10 cellular contexts compared by ENCODE assay signal in the genomic region with DNA sequence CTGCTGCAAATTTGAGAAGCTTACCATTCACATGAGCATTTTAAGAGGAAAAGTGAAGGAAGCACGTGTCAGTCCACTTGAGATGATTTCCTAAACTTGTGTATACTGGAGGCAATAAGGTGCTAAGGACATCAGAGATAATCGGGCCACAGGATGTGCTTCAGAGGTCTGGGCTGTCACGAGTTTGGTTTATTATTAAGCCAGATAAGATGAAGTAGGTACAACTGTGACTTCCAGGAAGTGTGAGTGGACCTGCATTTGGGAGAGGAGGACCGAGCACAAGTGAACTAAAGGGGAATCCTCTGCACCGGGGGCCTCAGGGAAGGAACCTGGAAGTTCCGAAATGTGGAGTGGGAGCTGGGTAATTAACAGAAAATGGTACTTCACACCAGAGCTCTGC. TPM values are rescaled to one million over a fixed set of nuclear protein-coding genes. Genes with fewer than 3 reads are reported as not detected.
A peak's percentile ranks its signal among the peaks of the same experiment; 100 is the strongest.
DNase-seq lines count a peak whose midpoint lies in the region; ATAC-seq, FAIRE-seq and TF ChIP-seq lines count a peak whose summit lies in the region.
"Had no signal": no experiment of that assay in that cellular context is flagged by ENCODE, and none has a peak within 500 bp of the region (broad histone marks: within the 10 kb centered on the region; RNA-seq: fewer than 3 reads in every experiment).

No MANE protein-coding gene starts in this region.

- TF ChIP-seq EP300 in K562 (IDR thresholded peaks at IDR 0.05; ENCODE audit: low read length) = no peak

- peaks cover 40 to 42% of the 10 kb centered on the region in 2 donors for H3K27me3 Mint-ChIP-seq in natural killer cell treated with Interleukin-12 subunit alpha and Interleukin-12 subunit beta and Interleukin-15 and Interleukin-18, amount 100 ng/mL, for 72 hours

- no peak overlapping the region for H2AFZ ChIP-seq in K562 (ENCODE audit: low read depth, low read length)

- H3K9me3 Mint-ChIP-seq in natural killer cell treated with Interleukin-12 subunit alpha and Interleukin-12 subunit beta and Interleukin-15 and Interleukin-18, amount 100 ng/mL, for 72 hours = no peaks in the 10 kb centered on the region

- ATAC-seq in GM18508 (IDR thresholded peaks at IDR 0.05; ENCODE audit: insufficient read depth, unreplicated experiment) (peak; percentile 62), HG02763 (IDR thresholded peaks at IDR 0.05; ENCODE audit: unreplicated experiment) (peak; percentile 41), K562 (no peak), HG02571 (IDR thresholded peaks at IDR 0.05; ENCODE audit: unreplicated experiment) (no peak)
- ATAC-seq in natural killer cell treated with Interleukin-12 subunit alpha and Interleukin-12 subunit beta and Interleukin-15 and Interleukin-18, amount 100 ng/mL, for 72 hours = no peak

- H3K27me3 ChIP-seq in K562 (ENCODE audit: control insufficient read depth in 2 of 2, insufficient read depth in 2 of 2, low read length in 2 of 2) = peaks cover 11 to 50% of the 10 kb centered on the region in 2 experiments

- H3K4me1 Mint-ChIP-seq in natural killer cell treated with Interleukin-12 subunit alpha and Interleukin-12 subunit beta and Interleukin-15 and Interleukin-18, amount 100 ng/mL, for 72 hours (ENCODE audit: low read depth in 2 of 2) = peaks cover 4 to 5% of the 10 kb centered on the region in 2 donors

- H3K4me2 ChIP-seq in K562 (ENCODE audit: insufficient read depth, low read length) = no peak overlapping the region

- peak; percentile 23 for FAIRE-seq in K562 (lab: Jason Lieb, UNC)

- no peaks in the 10 kb centered on the region for H3K9me1 ChIP-seq in K562 (ENCODE audit: control insufficient read depth, insufficient read depth, low read length)

- no peak overlapping the region for H3K27ac ChIP-seq in K562 (ENCODE audit: extremely low read depth, low read depth, low read length)

- H3K79me2 ChIP-seq in K562 (ENCODE audit: control insufficient read depth, insufficient read depth, low read length) = no peaks in the 10 kb centered on the region

- peak overlapping the region; percentile 38 for H3K4me3 Mint-ChIP-seq in natural killer cell treated with Interleukin-12 subunit alpha and Interleukin-12 subunit beta and Interleukin-15 and Interleukin-18, amount 100 ng/mL, for 72 hours

- H3K4me3 ChIP-seq in K562 = no peak overlapping the region

- CTCF ChIA-PET in K562 (lab: Yijun Ruan, JAX; ENCODE audit: low intra/inter-chr PET ratio) = no interaction called here

- WGBS in K562 (ENCODE audit: insufficient coverage, low coverage, missing lambda C conversion rate) = 16% methylated on average over 6 of the region's 6 CpGs

- H3K4me1 ChIP-seq in K562 (replicated peaks in 1 of 2; ENCODE audit: control insufficient read depth in 2 of 2, insufficient read depth in 2 of 2, low read length in 2 of 2) = peaks cover 18 to 29% of the 10 kb centered on the region in 2 experiments; a peak in 4 of 5 replicates

- H3K36me3 ChIP-seq in K562 (ENCODE audit: control insufficient read depth, insufficient read depth, low read length) = no peaks in the 10 kb centered on the region

- TF ChIP-seq POLR2A in K562 (conservative IDR thresholded peaks at IDR 0.05) = no peak

- peaks cover 4% of the 10 kb centered on the region for H3K36me3 Mint-ChIP-seq in natural killer cell treated with Interleukin-12 subunit alpha and Interleukin-12 subunit beta and Interleukin-15 and Interleukin-18, amount 100 ng/mL, for 72 hours

- intact Hi-C loops in K562 (cut with micrococcal nuclease) = loop anchor here (2.0 to 10.0 kb wide), 4 partner anchors 141 to 742 kb away; no protein-coding TSS in a partner anchor

- TF ChIP-seq RAD21 in K562 (CRISPR knock-in tag; conservative IDR thresholded peaks at IDR 0.05 in 1 of 2, IDR thresholded peaks at IDR 0.05 in 1 of 2) = no peak

- in situ Hi-C loops in K562 (cut with MboI) = loop anchor here (5.0 kb wide), 1 partner anchor 657 kb away; no protein-coding TSS in a partner anchor

- H3K27ac Mint-ChIP-seq in natural killer cell treated with Interleukin-12 subunit alpha and Interleukin-12 subunit beta and Interleukin-15 and Interleukin-18, amount 100 ng/mL, for 72 hours = no peak overlapping the region

- peaks cover 9% of the 10 kb centered on the region; the same call in 1 of the 2 replicates for H4K20me1 ChIP-seq in K562 (replicated peaks; ENCODE audit: control insufficient read depth, insufficient read depth, low read length)

- no peak overlapping the region for H3K9ac ChIP-seq in K562 (ENCODE audit: insufficient read depth in 1 of 2, low read depth in 2 of 2, low read length in 2 of 2)

- no TSS peak for BruUV-seq in K562 (replicated peaks; lab: Mats Ljungman, UMichigan)

- no peaks in the 10 kb centered on the region for H3K9me3 ChIP-seq in K562 (replicated peaks; ENCODE audit: control insufficient read depth, insufficient read depth, low read depth, low read length)

- TF ChIP-seq CTCF in K562 (IDR thresholded peaks at IDR 0.05 in 2 of 3, conservative IDR thresholded peaks at IDR 0.05 in 1 of 3; ENCODE audit: insufficient read depth in 2 of 3, low read depth in 1 of 3, low read length in 3 of 3) = no peak

- POLR2A ChIA-PET in K562 (lab: Yijun Ruan, JAX) = no interaction called here

- DNase-seq in K562 (ENCODE audit: extremely low read depth in 1 of 4, low spot score in 3 of 4) (no peak), NCI-H446 treated with DMSO at 0.1 percent for 48 hours (lab: John Stamatoyannopoulos, UW) (no peak)
- DNase-seq in natural killer cell treated with Interleukin-12 subunit alpha and Interleukin-12 subunit beta and Interleukin-15 and Interleukin-18, amount 100 ng/mL, for 72 hours (ENCODE audit: low spot score) = no peak
- DNase-seq in stimulated activated CD4-positive, alpha-beta T cell treated with anti-CD3 and anti-CD28 coated beads, Interleukin-12 subunit alpha, Interleukin-12 subunit beta, amount 100 ng/mL, for 4 hours = no peak
- DNase-seq in activated CD8-positive, alpha-beta memory T cell treated with anti-CD3 and anti-CD28 coated beads for 24 hours = no peak
- DNase-seq: activated gamma-delta T cell, NCI-H2227 treated with DMSO at 0.1 percent for 48 hours had no signal

TF ChIP-seq in K562, 482 proteins besides CTCF, POLR2A, EP300 and RAD21 (continues in another document):
- TF ChIP-seq ZNF77 (CRISPR knock-in tag; IDR thresholded peaks at IDR 0.05) (no peak), KLF10 (CRISPR knock-in tag; IDR thresholded peaks at IDR 0.05) (no peak), SPI1 (IDR thresholded peaks at IDR 0.05; ENCODE audit: borderline replicate concordance, low read depth, low read length) (no peak), STAT5B (CRISPR knock-in tag; IDR thresholded peaks at IDR 0.05) (no peak)
- TF ChIP-seq, protein P1, sequence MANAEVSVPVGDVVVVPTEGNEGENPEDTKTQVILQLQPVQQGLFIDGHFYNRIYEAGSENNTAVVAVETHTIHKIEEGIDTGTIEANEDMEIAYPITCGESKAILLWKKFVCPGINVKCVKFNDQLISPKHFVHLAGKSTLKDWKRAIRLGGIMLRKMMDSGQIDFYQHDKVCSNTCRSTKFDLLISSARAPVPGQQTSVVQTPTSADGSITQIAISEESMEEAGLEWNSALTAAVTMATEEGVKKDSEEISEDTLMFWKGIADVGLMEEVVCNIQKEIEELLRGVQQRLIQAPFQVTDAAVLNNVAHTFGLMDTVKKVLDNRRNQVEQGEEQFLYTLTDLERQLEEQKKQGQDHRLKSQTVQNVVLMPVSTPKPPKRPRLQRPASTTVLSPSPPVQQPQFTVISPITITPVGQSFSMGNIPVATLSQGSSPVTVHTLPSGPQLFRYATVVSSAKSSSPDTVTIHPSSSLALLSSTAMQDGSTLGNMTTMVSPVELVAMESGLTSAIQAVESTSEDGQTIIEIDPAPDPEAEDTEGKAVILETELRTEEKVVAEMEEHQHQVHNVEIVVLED (CRISPR knock-in tag; IDR thresholded peaks at IDR 0.05) = no peak
- TF ChIP-seq, protein P2, sequence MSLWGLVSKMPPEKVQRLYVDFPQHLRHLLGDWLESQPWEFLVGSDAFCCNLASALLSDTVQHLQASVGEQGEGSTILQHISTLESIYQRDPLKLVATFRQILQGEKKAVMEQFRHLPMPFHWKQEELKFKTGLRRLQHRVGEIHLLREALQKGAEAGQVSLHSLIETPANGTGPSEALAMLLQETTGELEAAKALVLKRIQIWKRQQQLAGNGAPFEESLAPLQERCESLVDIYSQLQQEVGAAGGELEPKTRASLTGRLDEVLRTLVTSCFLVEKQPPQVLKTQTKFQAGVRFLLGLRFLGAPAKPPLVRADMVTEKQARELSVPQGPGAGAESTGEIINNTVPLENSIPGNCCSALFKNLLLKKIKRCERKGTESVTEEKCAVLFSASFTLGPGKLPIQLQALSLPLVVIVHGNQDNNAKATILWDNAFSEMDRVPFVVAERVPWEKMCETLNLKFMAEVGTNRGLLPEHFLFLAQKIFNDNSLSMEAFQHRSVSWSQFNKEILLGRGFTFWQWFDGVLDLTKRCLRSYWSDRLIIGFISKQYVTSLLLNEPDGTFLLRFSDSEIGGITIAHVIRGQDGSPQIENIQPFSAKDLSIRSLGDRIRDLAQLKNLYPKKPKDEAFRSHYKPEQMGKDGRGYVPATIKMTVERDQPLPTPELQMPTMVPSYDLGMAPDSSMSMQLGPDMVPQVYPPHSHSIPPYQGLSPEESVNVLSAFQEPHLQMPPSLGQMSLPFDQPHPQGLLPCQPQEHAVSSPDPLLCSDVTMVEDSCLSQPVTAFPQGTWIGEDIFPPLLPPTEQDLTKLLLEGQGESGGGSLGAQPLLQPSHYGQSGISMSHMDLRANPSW (CRISPR knock-in tag; IDR thresholded peaks at IDR 0.05) = no peak

RNA-seq across cellular contexts. Expression of a gene that starts 1.4 kb away (rescaled TPM):
- total RNA-seq in K562 (2011; cell fraction: chromatin; rRNA removed; ENCODE audit: low replicate concordance) = 0.23 TPM in 1 of 2 replicates, not detected in the other
- 0.13 TPM in 1 of 2 replicates, not detected in the other for total RNA-seq in K562 (2011; cell fraction: nucleolus; rRNA removed)
- total RNA-seq in K562 (2011; cell fraction: nucleoplasm; rRNA removed) = 0.15 TPM in 1 of 2 replicates, not detected in the other
- 0.29 and 0.36 TPM in 2 replicates for total RNA-seq in K562 (2014; rRNA removed)
- 0.58 and 0.80 TPM in 2 replicates for total RNA-seq in K562 (2014; rRNA removed; fragmentation: Illumina TruSeq; extraction: Trizol)
- total RNA-seq in K562 (2015; rRNA removed; fragmentation: Illumina TruSeq; extraction: Trizol) = 0.83 and 0.91 TPM in 2 replicates
- 0.55 and 0.58 TPM in 2 replicates for total RNA-seq in K562 (2021)
- 0.08 and 0.61 TPM in 2 replicates for polyA plus RNA-seq in K562 (2011; rRNA removed)
- 0.06 and 0.18 TPM in 2 replicates for polyA plus RNA-seq in K562 (2011; cell fraction: cytosol; rRNA removed)
- polyA plus RNA-seq in K562 (2011; cell fraction: nucleus; rRNA removed) = 0.14 and 0.33 TPM in 2 replicates
- polyA plus RNA-seq in K562 (2012) = 0.39 and 0.57 TPM in 2 replicates
- polyA plus RNA-seq in K562 (2014; fragmentation: Illumina TruSeq; extraction: Trizol) = 0.44 and 0.62 TPM in 2 replicates
- polyA plus RNA-seq in K562 (2014; fragmentation: Nextera tagmentation; extraction: Ambion mirVana) = under 1 TPM; 0.15 to 0.22 TPM
- 0.20 and 0.30 TPM in 2 replicates for polyA plus RNA-seq in K562 (2014; rRNA removed)
- polyA minus RNA-seq in K562 (2011; rRNA and poly(A)+ RNA removed) = 0.06 and 0.39 TPM in 2 replicates
- 0.29 TPM in 1 of 2 replicates, not detected in the other for polyA minus RNA-seq in K562 (2011; cell fraction: cytosol; rRNA and poly(A)+ RNA removed)
- polyA minus RNA-seq in K562 (2011; cell fraction: nucleus; rRNA and poly(A)+ RNA removed) = 0.40 TPM in 1 of 2 replicates, not detected in the other
- total RNA-seq in natural killer cell treated with Interleukin-12 subunit alpha and Interleukin-12 subunit beta and Interleukin-15 and Interleukin-18, amount 100 ng/mL, for 72 hours = not detected

Comparison
In these comparisons a context has a peak if more than half of its experiments do, and no peak if none do; other contexts are left out.
1. ATAC-seq: peak in GM18508 (single experiment) and HG02763 (single experiment); none in K562 (single experiment), natural killer cell treated with Interleukin-12 subunit alpha and Interleukin-12 subunit beta and Interleukin-15 and Interleukin-18, amount 100 ng/mL, for 72 hours (0 of 2) and HG02571 (single experiment).